In the genomic region with DNA sequence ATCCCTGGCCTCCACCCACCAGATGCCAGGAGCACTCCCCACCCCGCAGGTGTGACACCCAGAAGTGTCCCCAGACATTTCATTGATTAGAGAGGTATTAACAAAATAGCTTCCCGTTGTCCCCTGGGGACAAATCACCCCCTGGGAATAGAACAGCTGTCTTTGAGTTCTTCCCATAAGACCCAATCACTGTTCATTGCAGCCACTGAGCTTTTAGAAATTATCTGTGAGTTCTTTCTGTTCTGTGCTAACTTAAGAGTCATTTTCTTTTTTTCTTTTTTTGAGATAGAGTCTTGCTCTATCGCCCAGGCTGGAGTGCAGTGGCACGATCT, we compare ENCODE assay signal across 11 cellular contexts. TPM values are rescaled to one million over a fixed set of nuclear protein-coding genes. Genes with fewer than 3 reads are reported as not detected.
DNase-seq lines count a peak whose midpoint lies in the region; ATAC-seq and TF ChIP-seq lines count a peak whose summit lies in the region.
"Had no signal": no experiment of that assay in that cellular context is flagged by ENCODE, and none has a peak within 500 bp of the region (broad histone marks: within the 10 kb centered on the region; RNA-seq: fewer than 3 reads in every experiment).

No MANE protein-coding gene starts in this region.

- peak overlapping the region; percentile 59 for H3K4me3 Mint-ChIP-seq in chondrocyte (ENCODE audit: unreplicated experiment)
- H3K4me3 Mint-ChIP-seq in naive thymus-derived CD8-positive, alpha-beta T cell: peak overlapping the region in 5 of 10 donors; percentile 8 to 65 (median 36)

- H3K27me3 ChIP-seq in heart left ventricle (no peaks in the 10 kb centered on the region), upper lobe of right lung (no peaks in the 10 kb centered on the region)
- H3K27me3 ChIP-seq: cardiac muscle cell had no signal

- DNase-seq in heart left ventricle: no peak
- no peak for DNase-seq in left cardiac atrium
- DNase-seq in chondrocyte (ENCODE audit: low spot score): no peak
- DNase-seq in naive thymus-derived CD8-positive, alpha-beta T cell: no peak
- DNase-seq in upper lobe of right lung: no peak
- DNase-seq: glutamatergic neuron, NCI-H2107 had no signal

- H3K9me3 ChIP-seq in heart left ventricle (no peaks in the 10 kb centered on the region), upper lobe of right lung (no peaks in the 10 kb centered on the region)

- H3K27ac ChIP-seq in heart left ventricle (peak overlapping the region in 11 of 12 donors; percentile 22 to 93 (median 76)), upper lobe of right lung (peak overlapping the region; percentile 65)
- H3K27ac ChIP-seq: cardiac muscle cell had no signal

- no peak for ATAC-seq in heart left ventricle
- no peak for ATAC-seq in left cardiac atrium
- ATAC-seq in naive thymus-derived CD8-positive, alpha-beta T cell: no peak
- ATAC-seq in upper lobe of right lung: no peak
- no peak for ATAC-seq in HG03039 (IDR thresholded peaks at IDR 0.05; ENCODE audit: unreplicated experiment)
- no peak for ATAC-seq in HG03354 (IDR thresholded peaks at IDR 0.05; ENCODE audit: poor library complexity, severe bottlenecking, unreplicated experiment)
- ATAC-seq in GM19467 (IDR thresholded peaks at IDR 0.05; ENCODE audit: unreplicated experiment): no peak

- no peaks in the 10 kb centered on the region for H3K27me3 Mint-ChIP-seq in chondrocyte (ENCODE audit: low read depth)
- H3K27me3 Mint-ChIP-seq in naive thymus-derived CD8-positive, alpha-beta T cell: no peaks in the 10 kb centered on the region

- intact Hi-C loops in heart left ventricle (cut with DNase I) (no loop called here), left cardiac atrium (cut with DNase I) (no loop called here), upper lobe of right lung (cut with DNase I) (no loop called here)

- peaks cover 10% of the 10 kb centered on the region for H3K36me3 Mint-ChIP-seq in chondrocyte (ENCODE audit: low read depth)
- H3K36me3 Mint-ChIP-seq in naive thymus-derived CD8-positive, alpha-beta T cell: peaks cover 0 to 58% (median 12%) of the 10 kb centered on the region in 3 donors

- TF ChIP-seq POLR2A in heart left ventricle (IDR thresholded peaks at IDR 0.05): no peak

- peaks cover 23% of the 10 kb centered on the region for H3K4me1 Mint-ChIP-seq in chondrocyte (ENCODE audit: low read depth)
- H3K4me1 Mint-ChIP-seq in naive thymus-derived CD8-positive, alpha-beta T cell: peaks cover 34 to 81% (median 61%) of the 10 kb centered on the region in 4 donors

- no peak for TF ChIP-seq CTCF in heart left ventricle (IDR thresholded peaks at IDR 0.05)
- TF ChIP-seq CTCF in chondrocyte (IDR thresholded peaks at IDR 0.05): no peak
- TF ChIP-seq CTCF in upper lobe of right lung (IDR thresholded peaks at IDR 0.05): no peak

- WGBS in heart left ventricle, 4 donors: 67 to 82% (median 76%) methylated on average over 4 of the region's 4 CpGs

- peaks cover 4 to 92% (median 28%) of the 10 kb centered on the region in 12 donors for H3K4me1 ChIP-seq in heart left ventricle
- peaks cover 25% of the 10 kb centered on the region for H3K4me1 ChIP-seq in upper lobe of right lung

- H3K9me3 Mint-ChIP-seq in chondrocyte (ENCODE audit: low read depth): no peaks in the 10 kb centered on the region
- no peaks in the 10 kb centered on the region for H3K9me3 Mint-ChIP-seq in naive thymus-derived CD8-positive, alpha-beta T cell

- H3K27ac Mint-ChIP-seq in chondrocyte (ENCODE audit: unreplicated experiment): peak overlapping the region; percentile 95
- peak overlapping the region in 9 of 10 donors; percentile 41 to 87 (median 62) for H3K27ac Mint-ChIP-seq in naive thymus-derived CD8-positive, alpha-beta T cell

- H3K36me3 ChIP-seq in heart left ventricle (peaks cover 0 to 53% (median 11%) of the 10 kb centered on the region in 9 donors), upper lobe of right lung (peaks cover 30% of the 10 kb centered on the region)
- H3K36me3 ChIP-seq: cardiac muscle cell had no signal

- POLR2A ChIA-PET in naive thymus-derived CD8-positive, alpha-beta T cell (lab: Charles Lee): interaction anchor here (0.5 kb wide), 1 partner anchor 173 kb away, joined by 3 read pairs; no protein-coding TSS in a partner anchor

- H3K4me3 ChIP-seq in heart left ventricle (peak overlapping the region in 1 of 12 donors; percentile 14), upper lobe of right lung (no peak overlapping the region)
- H3K4me3 ChIP-seq: cardiac muscle cell had no signal

RNA-seq across cellular contexts. Expression of a gene that starts 32.8 kb away (rescaled TPM):
- 10 to 100 TPM; 24.2 to 89.4 (median 31.3) TPM for total RNA-seq in heart left ventricle
- 10 to 100 TPM; 26.9 to 39.6 TPM for polyA plus RNA-seq in heart left ventricle
- total RNA-seq in left cardiac atrium: 10 to 100 TPM; 32.5 to 44.6 TPM
- 90.8 to 98.1 TPM (median 94.6 TPM) in 3 replicates for total RNA-seq in chondrocyte
- total RNA-seq in naive thymus-derived CD8-positive, alpha-beta T cell: 100 to 1,000 TPM; 169 to 171 TPM
- 10 to 100 TPM in 1 of 3 donors, 1 to 10 TPM in 2; 3.3 to 22.3 (median 8.0) TPM for polyA plus RNA-seq in naive thymus-derived CD8-positive, alpha-beta T cell
- 137 TPM for total RNA-seq in upper lobe of right lung

RNA-seq across cellular contexts. Expression of a gene that starts 33.2 kb away (rescaled TPM):
- total RNA-seq in heart left ventricle (1 to 10 TPM; 2.1 to 9.2 (median 4.7) TPM), left cardiac atrium (1 to 10 TPM; 3.9 to 5.0 TPM), chondrocyte (7.8 to 9.5 TPM (median 8.2 TPM) in 3 replicates), upper lobe of right lung (8.1 TPM)
- 1 to 10 TPM; 4.2 to 5.1 TPM for polyA plus RNA-seq in heart left ventricle
- 10 to 100 TPM; 18.3 to 20.4 TPM for total RNA-seq in naive thymus-derived CD8-positive, alpha-beta T cell
- 10 to 100 TPM in 1 of 3 donors, 1 to 10 TPM in 2; 5.3 to 11.9 (median 5.9) TPM for polyA plus RNA-seq in naive thymus-derived CD8-positive, alpha-beta T cell
